Comparison of ENCODE assay signal across 9 cellular contexts in the genomic region with DNA sequence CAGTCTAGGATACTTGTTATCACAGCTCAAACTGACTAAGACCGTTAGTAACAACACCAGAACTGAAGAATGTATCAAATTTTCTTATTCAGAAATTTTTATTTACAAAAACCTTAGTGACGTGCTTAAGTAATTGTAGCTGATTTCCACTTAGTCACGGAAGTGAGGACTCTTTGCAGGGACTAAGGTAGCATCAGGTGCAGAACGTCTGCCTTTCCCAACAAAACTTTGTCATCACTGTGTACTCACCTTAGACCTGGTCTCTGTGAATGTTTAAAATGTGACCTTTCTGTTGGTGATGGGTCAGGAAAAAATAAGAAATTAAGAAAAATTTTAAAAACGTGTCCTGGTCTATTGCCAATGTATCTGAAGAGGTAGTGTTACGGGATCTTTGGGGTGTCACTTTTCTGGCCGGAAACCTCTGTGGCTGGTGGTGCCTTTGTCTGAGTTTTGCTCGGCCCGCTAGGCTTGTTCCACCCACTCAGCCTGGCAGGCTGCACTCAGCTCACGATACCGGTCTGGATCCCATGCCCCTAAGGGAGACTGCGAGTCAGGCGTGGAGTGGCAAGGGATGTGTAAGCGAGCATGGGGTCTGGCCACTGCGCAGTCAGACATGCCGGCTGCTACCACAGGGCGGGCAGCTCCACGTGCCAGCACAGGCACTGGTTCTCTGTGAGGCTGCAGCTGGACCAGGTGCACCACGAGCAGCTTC. TPM values are rescaled to one million over a fixed set of nuclear protein-coding genes. Genes with fewer than 3 reads are reported as not detected.
DNase-seq lines count a peak whose midpoint lies in the region; ATAC-seq and TF ChIP-seq lines count a peak whose summit lies in the region.
"Had no signal": no experiment of that assay in that cellular context is flagged by ENCODE, and none has a peak within 500 bp of the region (broad histone marks: within the 10 kb centered on the region; RNA-seq: fewer than 3 reads in every experiment).

No MANE protein-coding gene starts in this region.

- H3F3A ChIP-seq in neural progenitor cell (ENCODE audit: low read depth), result no peaks in the 10 kb centered on the region

- TF ChIP-seq EP300 in transverse colon (IDR thresholded peaks at IDR 0.05; ENCODE audit: low read depth), result no peak

- H3K9me3 Mint-ChIP-seq in activated naive CD8-positive, alpha-beta T cell treated with anti-CD3 and anti-CD28 coated beads for 36 hours, result no peaks in the 10 kb centered on the region
- H3K9me3 Mint-ChIP-seq in neural progenitor cell, result no peaks in the 10 kb centered on the region
- H3K9me3 Mint-ChIP-seq: nephron had no signal

- no peak for ATAC-seq in GM18519 (IDR thresholded peaks at IDR 0.05; ENCODE audit: low FRiP score, unreplicated experiment)

- H3K79me2 ChIP-seq in neural progenitor cell (ENCODE audit: low read depth), result no peaks in the 10 kb centered on the region

- intact Hi-C loops in transverse colon (cut with DNase I; ENCODE audit: low total_unique reads), result loop anchor here (10.0 kb wide), 1 partner anchor 124 kb away; no protein-coding TSS in a partner anchor

- H3K27ac ChIP-seq in neural progenitor cell (no peak overlapping the region), transverse colon (peak overlapping the region in 1 of 4 donors; percentile 3)

- peak overlapping the region; percentile 96 for H3K27ac Mint-ChIP-seq in activated naive CD8-positive, alpha-beta T cell treated with anti-CD3 and anti-CD28 coated beads for 36 hours
- peak overlapping the region; percentile 88 for H3K27ac Mint-ChIP-seq in neural progenitor cell
- H3K27ac Mint-ChIP-seq: nephron had no signal

- no peak overlapping the region for H2AFZ ChIP-seq in neural progenitor cell (replicated peaks)

- peaks cover 16% of the 10 kb centered on the region for H3K36me3 Mint-ChIP-seq in activated naive CD8-positive, alpha-beta T cell treated with anti-CD3 and anti-CD28 coated beads for 36 hours
- H3K36me3 Mint-ChIP-seq in neural progenitor cell, result no peaks in the 10 kb centered on the region

- peaks cover 86% of the 10 kb centered on the region for H3K4me1 Mint-ChIP-seq in activated naive CD8-positive, alpha-beta T cell treated with anti-CD3 and anti-CD28 coated beads for 36 hours
- peaks cover 17% of the 10 kb centered on the region for H3K4me1 Mint-ChIP-seq in neural progenitor cell
- H3K4me1 Mint-ChIP-seq: nephron had no signal

- H3K4me3 ChIP-seq in neural progenitor cell, result no peak overlapping the region
- no peak overlapping the region for H3K4me3 ChIP-seq in transverse colon

- WGBS in transverse colon (ENCODE audit: low coverage in 1 of 2), 2 donors, result 73 to 92% methylated on average over 5 to 19 of the region's 19 CpGs

- H3K9me3 ChIP-seq in neural progenitor cell (ENCODE audit: low read depth) (no peaks in the 10 kb centered on the region), transverse colon (no peaks in the 10 kb centered on the region)

- H3K4me1 ChIP-seq in neural progenitor cell (no peaks in the 10 kb centered on the region), transverse colon (no peaks in the 10 kb centered on the region)

- H3K9ac ChIP-seq in neural progenitor cell, result no peak overlapping the region

- no peak overlapping the region for H3K4me2 ChIP-seq in neural progenitor cell

- H3K27me3 ChIP-seq in neural progenitor cell, result no peaks in the 10 kb centered on the region
- no peaks in the 10 kb centered on the region for H3K27me3 ChIP-seq in transverse colon

- TF ChIP-seq POLR2A in transverse colon (IDR thresholded peaks at IDR 0.05), result no peak

- in situ Hi-C loops in transverse colon (cut with MboI; ENCODE audit: low pct_ligation_motif_present in 1 of 4, low pct_unique_long_range_greater_than_20kb in 1 of 4, low sequenced_read_pairs in 3 of 4), result loop anchor here in 1 of 4 donors (10.0 kb wide), 1 partner anchor 134 kb away; no protein-coding TSS in a partner anchor

- no peaks in the 10 kb centered on the region for H3K36me3 ChIP-seq in neural progenitor cell
- H3K36me3 ChIP-seq in transverse colon, result no peaks in the 10 kb centered on the region

- no peaks in the 10 kb centered on the region for H4K20me1 ChIP-seq in neural progenitor cell (ENCODE audit: low read depth)

- TF ChIP-seq CTCF in neural progenitor cell (IDR thresholded peaks at IDR 0.05) (no peak), transverse colon (IDR thresholded peaks at IDR 0.05) (no peak)

- no peaks in the 10 kb centered on the region for H3K27me3 Mint-ChIP-seq in activated naive CD8-positive, alpha-beta T cell treated with anti-CD3 and anti-CD28 coated beads for 36 hours
- H3K27me3 Mint-ChIP-seq in neural progenitor cell (ENCODE audit: insufficient read depth, low read depth), result no peaks in the 10 kb centered on the region

- peak overlapping the region; percentile 74 for H3K4me3 Mint-ChIP-seq in activated naive CD8-positive, alpha-beta T cell treated with anti-CD3 and anti-CD28 coated beads for 36 hours
- no peak overlapping the region for H3K4me3 Mint-ChIP-seq in neural progenitor cell
- H3K4me3 Mint-ChIP-seq: nephron had no signal

- peak; percentile 55 to 61 for DNase-seq in activated CD4-positive, alpha-beta T cell treated with anti-CD3 and anti-CD28 coated beads, Interleukin-2, amount 50 U/mL, for 4 hours
- DNase-seq in activated naive CD8-positive, alpha-beta T cell treated with anti-CD3 and anti-CD28 coated beads for 36 hours, result peak; percentile 75
- DNase-seq in neural progenitor cell (ENCODE audit: low spot score) (no peak), transverse colon (peak; percentile 14), NCI-H82 treated with DMSO at 0.1 percent for 48 hours (lab: John Stamatoyannopoulos, UW; ENCODE audit: unreplicated experiment) (no peak), medulla oblongata (ENCODE audit: extremely low spot score) (no peak)
- DNase-seq: aorta had no signal

RNA-seq across cellular contexts. Expression of gene LRRC8C, which starts 24.1 kb away (rescaled TPM):
- 10 to 100 TPM; 31.7 to 32.3 TPM for total RNA-seq in activated naive CD8-positive, alpha-beta T cell treated with anti-CD3 and anti-CD28 coated beads for 36 hours
- total RNA-seq in neural progenitor cell (ENCODE audit: low replicate concordance) (5.3 and 5.5 TPM in 2 replicates), transverse colon (1 to 10 TPM; 2.4 to 4.4 (median 2.7) TPM)

Comparison
In these comparisons a context has a peak if more than half of its experiments do, and no peak if none do; other contexts are left out.
1. DNase-seq: peak in activated CD4-positive, alpha-beta T cell treated with anti-CD3 and anti-CD28 coated beads, Interleukin-2, amount 50 U/mL, for 4 hours (2 of 2), activated naive CD8-positive, alpha-beta T cell treated with anti-CD3 and anti-CD28 coated beads for 36 hours (single experiment) and transverse colon (single experiment); none in neural progenitor cell (single experiment), NCI-H82 treated with DMSO at 0.1 percent for 48 hours (single experiment) and medulla oblongata (single experiment).